8 cellular contexts compared by ENCODE assay signal in the genomic region with DNA sequence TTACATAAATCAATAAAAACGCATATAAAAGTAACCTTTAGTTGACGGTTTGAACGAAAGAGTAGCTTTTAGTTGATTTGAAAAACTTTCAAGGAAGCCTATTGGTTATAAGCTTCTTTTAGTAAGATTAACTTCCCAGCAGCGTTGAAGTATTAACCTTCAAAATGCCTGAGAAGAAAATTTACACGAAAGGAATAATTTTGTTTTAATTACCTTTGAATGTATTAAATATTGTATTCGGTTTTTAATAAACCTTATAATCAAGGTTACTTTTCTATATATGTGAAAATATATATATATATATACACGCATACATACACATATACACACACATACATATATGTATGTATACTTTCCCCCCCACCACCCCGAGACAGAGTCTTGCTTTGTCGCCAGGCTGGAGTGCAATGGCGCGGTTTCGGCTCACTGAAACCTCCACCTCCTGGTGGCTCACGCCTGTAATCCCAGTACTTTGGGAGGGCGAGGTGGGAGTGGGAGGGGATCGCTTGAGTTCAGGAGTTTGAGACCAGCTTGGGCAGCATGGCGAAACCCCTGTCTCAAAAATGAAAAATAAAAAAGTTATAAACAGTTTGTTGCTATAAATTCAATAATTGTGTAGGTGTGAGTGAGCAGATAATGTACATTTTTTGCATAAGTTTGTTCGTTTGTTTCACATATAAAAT. TPM values are rescaled to one million over a fixed set of nuclear protein-coding genes. Genes with fewer than 3 reads are reported as not detected.
DNase-seq lines count a peak whose midpoint lies in the region; ATAC-seq and TF ChIP-seq lines count a peak whose summit lies in the region.

No MANE protein-coding gene starts in this region.

- DNase-seq in CD8-positive, alpha-beta T cell: peak; percentile 14 to 84 (median 55)
- DNase-seq in LHCN-M2 (ENCODE audit: low read depth): peak; percentile 79
- peak; percentile 78 for DNase-seq in RPMI7951 (ENCODE audit: low read depth)
- DNase-seq in activated T-helper 2 cell treated with anti-CD3 and anti-CD28 coated beads, Interferon-gamma antibody, Interleukin-2, Interleukin-4, amounts not matched to agents 10 μg/mL and 5 μg/mL and 100 μg/mL, durations not matched to agents 14 hours and 24 hours and 36 hours (ENCODE audit: low spot score): peak; percentile 55
- peak; percentile 24 for DNase-seq in globus pallidus (ENCODE audit: low spot score)
- DNase-seq in osteocyte (ENCODE audit: extremely low spot score, unreplicated experiment): peak; percentile 89
- DNase-seq in transverse colon: peak; percentile 72

- peaks cover 9% of the 10 kb centered on the region for H3K4me1 ChIP-seq in CD8-positive, alpha-beta T cell (ENCODE audit: insufficient read depth, low read length)
- peaks cover 0 to 19% (median 6%) of the 10 kb centered on the region in 4 donors for H3K4me1 ChIP-seq in transverse colon

- TF ChIP-seq CTCF in CD8-positive, alpha-beta T cell (IDR thresholded peaks at IDR 0.05): peak; percentile 51
- TF ChIP-seq CTCF in osteocyte (IDR thresholded peaks at IDR 0.05) (peak; percentile 65), transverse colon (IDR thresholded peaks at IDR 0.05) (peak; percentile 48 to 75 (median 51))

- peaks cover 5% of the 10 kb centered on the region for H3K36me3 Mint-ChIP-seq in CD8-positive, alpha-beta T cell
- H3K36me3 Mint-ChIP-seq in activated T-helper 2 cell treated with anti-CD3 and anti-CD28 coated beads, Interferon-gamma antibody, Interleukin-2, Interleukin-4, amounts not matched to agents 10 μg/mL and 5 μg/mL and 100 μg/mL, durations not matched to agents 14 hours and 24 hours and 36 hours (ENCODE audit: low read depth): no peaks in the 10 kb centered on the region
- H3K36me3 Mint-ChIP-seq in osteocyte (ENCODE audit: unreplicated experiment): no peaks in the 10 kb centered on the region

- H3K27ac Mint-ChIP-seq in CD8-positive, alpha-beta T cell: peak overlapping the region; percentile 98
- H3K27ac Mint-ChIP-seq in activated T-helper 2 cell treated with anti-CD3 and anti-CD28 coated beads, Interferon-gamma antibody, Interleukin-2, Interleukin-4, amounts not matched to agents 10 μg/mL and 5 μg/mL and 100 μg/mL, durations not matched to agents 14 hours and 24 hours and 36 hours: peak overlapping the region; percentile 99
- H3K27ac Mint-ChIP-seq in osteocyte (ENCODE audit: unreplicated experiment): peak overlapping the region; percentile 97

- no peaks in the 10 kb centered on the region for H3K9me3 ChIP-seq in CD8-positive, alpha-beta T cell (ENCODE audit: low read length)
- no peaks in the 10 kb centered on the region for H3K9me3 ChIP-seq in transverse colon

- peak; percentile 78 for ATAC-seq in CD8-positive, alpha-beta T cell
- peak; percentile 48 for ATAC-seq in GM21529 (IDR thresholded peaks at IDR 0.05; ENCODE audit: unreplicated experiment)

- TF ChIP-seq EP300 in transverse colon (IDR thresholded peaks at IDR 0.05; ENCODE audit: low read depth): no peak

- no peaks in the 10 kb centered on the region for H3K27me3 Mint-ChIP-seq in CD8-positive, alpha-beta T cell (ENCODE audit: low read depth)
- H3K27me3 Mint-ChIP-seq in activated T-helper 2 cell treated with anti-CD3 and anti-CD28 coated beads, Interferon-gamma antibody, Interleukin-2, Interleukin-4, amounts not matched to agents 10 μg/mL and 5 μg/mL and 100 μg/mL, durations not matched to agents 14 hours and 24 hours and 36 hours (ENCODE audit: low read depth): no peaks in the 10 kb centered on the region
- H3K27me3 Mint-ChIP-seq in osteocyte (ENCODE audit: unreplicated experiment): no peaks in the 10 kb centered on the region

- H3K4me1 Mint-ChIP-seq in CD8-positive, alpha-beta T cell (ENCODE audit: low read depth): peaks cover 17% of the 10 kb centered on the region
- H3K4me1 Mint-ChIP-seq in activated T-helper 2 cell treated with anti-CD3 and anti-CD28 coated beads, Interferon-gamma antibody, Interleukin-2, Interleukin-4, amounts not matched to agents 10 μg/mL and 5 μg/mL and 100 μg/mL, durations not matched to agents 14 hours and 24 hours and 36 hours (ENCODE audit: low read depth): peaks cover 20% of the 10 kb centered on the region
- peaks cover 12% of the 10 kb centered on the region for H3K4me1 Mint-ChIP-seq in osteocyte (ENCODE audit: unreplicated experiment)

- H3K36me3 ChIP-seq in CD8-positive, alpha-beta T cell (ENCODE audit: insufficient read depth, low read length): no peaks in the 10 kb centered on the region
- no peaks in the 10 kb centered on the region for H3K36me3 ChIP-seq in transverse colon

- CTCF ChIA-PET in CD8-positive, alpha-beta T cell (lab: Charles Lee): interaction anchor here (0.6 to 2.7 kb wide), 20 partner anchors 10 to 366 kb away, joined by 3 to 22 read pairs (median 4); no protein-coding TSS in a partner anchor

- in situ Hi-C loops in transverse colon (cut with MboI; ENCODE audit: low pct_ligation_motif_present in 1 of 4, low pct_unique_long_range_greater_than_20kb in 1 of 4, low sequenced_read_pairs in 3 of 4): no loop called here

- peak overlapping the region; percentile 98 for H3K4me3 Mint-ChIP-seq in CD8-positive, alpha-beta T cell
- peak overlapping the region; percentile 94 for H3K4me3 Mint-ChIP-seq in activated T-helper 2 cell treated with anti-CD3 and anti-CD28 coated beads, Interferon-gamma antibody, Interleukin-2, Interleukin-4, amounts not matched to agents 10 μg/mL and 5 μg/mL and 100 μg/mL, durations not matched to agents 14 hours and 24 hours and 36 hours (ENCODE audit: low read depth)
- peak overlapping the region; percentile 90 for H3K4me3 Mint-ChIP-seq in osteocyte (ENCODE audit: unreplicated experiment)

- 7 to 15% methylated on average over 12 to 17 of the region's 17 CpGs for WGBS in transverse colon (ENCODE audit: low coverage in 1 of 2), 2 donors

- POLR2A ChIA-PET in CD8-positive, alpha-beta T cell (lab: Charles Lee): interaction anchor here (0.6 to 2.1 kb wide), 16 partner anchors 11 to 439 kb away, joined by 3 to 17 read pairs (median 3); a partner anchor contains a TSS

- H3K4me3 ChIP-seq in CD8-positive, alpha-beta T cell (ENCODE audit: low read depth, low read length): peak overlapping the region; percentile 90
- peak overlapping the region; percentile 58 to 80 (median 72) for H3K4me3 ChIP-seq in transverse colon

- H3K27ac ChIP-seq in CD8-positive, alpha-beta T cell (ENCODE audit: low read depth, low read length): peak overlapping the region; percentile 89
- peak overlapping the region; percentile 86 to 90 (median 88) for H3K27ac ChIP-seq in transverse colon

- H3K27me3 ChIP-seq in CD8-positive, alpha-beta T cell (ENCODE audit: insufficient read depth, low read length): no peaks in the 10 kb centered on the region
- no peaks in the 10 kb centered on the region for H3K27me3 ChIP-seq in transverse colon

- intact Hi-C loops in CD8-positive, alpha-beta T cell (cut with DNase I, micrococcal nuclease): loop anchor here (1.0 to 5.0 kb wide), 11 partner anchors 21 to 243 kb away; a partner anchor contains a TSS
- intact Hi-C loops in activated T-helper 2 cell treated with anti-CD3 and anti-CD28 coated beads, Interferon-gamma antibody, Interleukin-2, Interleukin-4, amounts not matched to agents 10 μg/mL and 5 μg/mL and 100 μg/mL, durations not matched to agents 14 hours and 24 hours and 36 hours (cut with micrococcal nuclease): loop anchor here (1.0 to 2.0 kb wide), 4 partner anchors 21 to 85 kb away; a partner anchor contains a TSS
- intact Hi-C loops in transverse colon (cut with DNase I; ENCODE audit: low total_unique reads): no loop called here

- no peaks in the 10 kb centered on the region for H3K9me3 Mint-ChIP-seq in CD8-positive, alpha-beta T cell
- no peaks in the 10 kb centered on the region for H3K9me3 Mint-ChIP-seq in activated T-helper 2 cell treated with anti-CD3 and anti-CD28 coated beads, Interferon-gamma antibody, Interleukin-2, Interleukin-4, amounts not matched to agents 10 μg/mL and 5 μg/mL and 100 μg/mL, durations not matched to agents 14 hours and 24 hours and 36 hours
- H3K9me3 Mint-ChIP-seq in osteocyte (ENCODE audit: unreplicated experiment): no peaks in the 10 kb centered on the region

- TF ChIP-seq POLR2A in transverse colon (IDR thresholded peaks at IDR 0.05): peak; percentile 2

RNA-seq across cellular contexts. Expression of a gene that starts 57.6 kb away (rescaled TPM):
- 10 to 100 TPM; 25.4 to 32.7 TPM for total RNA-seq in CD8-positive, alpha-beta T cell
- total RNA-seq in LHCN-M2 (2014; rRNA removed) (44.9 and 52.9 TPM in 2 replicates), osteocyte (13.0 and 14.9 TPM in 2 replicates), transverse colon (10 to 100 TPM in 1 of 4 donors, 1 to 10 TPM in 3; 6.0 to 17.3 (median 7.2) TPM)
- polyA plus RNA-seq in LHCN-M2 (2012): 17.1 TPM
- 23.4 and 28.5 TPM in 2 replicates for total RNA-seq in RPMI7951 (2014; rRNA removed; shearing (Covaris generic))
- total RNA-seq in activated T-helper 2 cell treated with anti-CD3 and anti-CD28 coated beads, Interferon-gamma antibody, Interleukin-2, Interleukin-4, amounts not matched to agents 10 μg/mL and 5 μg/mL and 100 μg/mL, durations not matched to agents 14 hours and 24 hours and 36 hours: 91.0 and 91.7 TPM in 2 replicates

Comparison
In these comparisons a context has a peak if more than half of its experiments do, and no peak if none do; other contexts are left out.
1. Peak in every context shown above with its lines: DNase-seq, ATAC-seq, H3K4me3 ChIP-seq and H3K27ac ChIP-seq.
2. DNase-seq: peak in every context shown above with its lines; median percentile 89 in osteocyte; 79 in LHCN-M2; 78 in RPMI7951; 72 in transverse colon; 55 in CD8-positive, alpha-beta T cell; 55 in activated T-helper 2 cell treated with anti-CD3 and anti-CD28 coated beads, Interferon-gamma antibody, Interleukin-2, Interleukin-4, amounts not matched to agents 10 μg/mL and 5 μg/mL and 100 μg/mL, durations not matched to agents 14 hours and 24 hours and 36 hours; 24 in globus pallidus.